ENCODE assay signal across 1 cellular context in the genomic region with DNA sequence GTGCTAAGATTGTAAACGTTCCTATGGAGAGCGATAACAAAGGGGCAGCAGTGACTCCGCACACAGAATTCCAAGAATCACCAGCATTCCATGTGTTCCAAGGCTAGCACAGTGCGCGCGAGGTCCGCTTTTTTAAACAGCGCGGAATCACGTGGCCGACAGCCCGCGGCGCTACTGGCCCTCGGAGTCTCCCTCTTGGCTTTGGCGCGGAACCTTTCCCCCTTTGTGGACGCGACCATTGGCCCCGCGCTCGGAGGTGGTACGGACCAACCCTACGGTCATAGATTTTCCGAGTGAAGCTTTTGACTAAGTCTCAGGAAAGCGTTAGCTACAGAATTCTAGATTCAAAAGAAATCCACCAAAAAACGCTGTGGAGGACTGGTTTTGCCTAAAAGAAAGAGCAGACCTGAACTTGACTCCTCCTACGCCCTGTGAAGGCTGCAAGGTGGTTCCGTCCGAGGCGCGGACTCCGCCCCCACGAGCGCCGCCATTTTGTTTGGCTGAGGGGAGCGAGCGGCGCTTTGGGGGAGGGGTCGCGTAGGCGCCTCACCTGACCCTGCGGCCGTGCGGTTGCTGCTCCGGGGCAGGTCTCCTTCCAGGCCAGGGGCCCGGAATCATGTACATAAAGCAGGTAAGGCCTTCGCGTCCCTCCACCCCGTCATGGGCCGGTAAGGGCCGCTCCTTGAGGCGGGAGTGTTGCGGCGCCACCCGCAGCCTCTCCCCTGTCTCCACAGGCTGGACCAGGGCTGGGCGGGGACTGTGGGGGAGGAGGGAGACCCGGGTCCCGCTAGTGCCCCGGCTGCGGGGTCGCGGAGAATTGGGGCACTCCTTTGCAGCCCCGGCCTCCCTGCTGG.
TF ChIP-seq lines count a peak whose summit lies in the region.

A gene (plus strand): TSS at position 495 of the 854 bp plus-strand sequence. CDS start 122 bp downstream, at position 617.

TF ChIP-seq in WTC11, 78 proteins besides CTCF, POLR2A, EP300 and RAD21 (continued from another document and continues in another):
- TF ChIP-seq, protein P1, sequence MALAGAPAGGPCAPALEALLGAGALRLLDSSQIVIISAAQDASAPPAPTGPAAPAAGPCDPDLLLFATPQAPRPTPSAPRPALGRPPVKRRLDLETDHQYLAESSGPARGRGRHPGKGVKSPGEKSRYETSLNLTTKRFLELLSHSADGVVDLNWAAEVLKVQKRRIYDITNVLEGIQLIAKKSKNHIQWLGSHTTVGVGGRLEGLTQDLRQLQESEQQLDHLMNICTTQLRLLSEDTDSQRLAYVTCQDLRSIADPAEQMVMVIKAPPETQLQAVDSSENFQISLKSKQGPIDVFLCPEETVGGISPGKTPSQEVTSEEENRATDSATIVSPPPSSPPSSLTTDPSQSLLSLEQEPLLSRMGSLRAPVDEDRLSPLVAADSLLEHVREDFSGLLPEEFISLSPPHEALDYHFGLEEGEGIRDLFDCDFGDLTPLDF (CRISPR knock-in tag; IDR thresholded peaks at IDR 0.05), result 0 out of 2 replicates have a peak, but pooled peaks have one; percentile 79
- TF ChIP-seq MXD4 (CRISPR knock-in tag; IDR thresholded peaks at IDR 0.05; ENCODE audit: borderline replicate concordance) (no peak), NR3C1 (CRISPR knock-in tag; conservative IDR thresholded peaks at IDR 0.05; ENCODE audit: low read depth) (0 out of 2 replicates have a peak, but pooled peaks have one; percentile 16), NFATC4 (CRISPR knock-in tag; IDR thresholded peaks at IDR 0.05) (no peak), ATF1 (CRISPR knock-in tag; IDR thresholded peaks at IDR 0.05) (no peak), CBFB (CRISPR knock-in tag; IDR thresholded peaks at IDR 0.05; ENCODE audit: low read depth) (peak; percentile 79), ZNF416 (CRISPR knock-in tag; IDR thresholded peaks at IDR 0.05) (no peak), TEAD1 (CRISPR knock-in tag; IDR thresholded peaks at IDR 0.05) (peak; percentile 84; the same call in 1 of the 2 replicates), NR1H2 (CRISPR knock-in tag; IDR thresholded peaks at IDR 0.05) (no peak), TCF7 (CRISPR knock-in tag; IDR thresholded peaks at IDR 0.05; ENCODE audit: low read depth) (peak; percentile 38; the same call in 1 of the 2 replicates), ZNF232 (CRISPR knock-in tag; IDR thresholded peaks at IDR 0.05) (no peak; the same call in 1 of the 2 replicates), ZNF396 (CRISPR knock-in tag; IDR thresholded peaks at IDR 0.05; ENCODE audit: borderline replicate concordance) (no peak), ESRRA (CRISPR knock-in tag; IDR thresholded peaks at IDR 0.05; ENCODE audit: borderline replicate concordance) (no peak), TEAD4 (CRISPR knock-in tag; IDR thresholded peaks at IDR 0.05) (peak; percentile 71), SOX15 (CRISPR knock-in tag; IDR thresholded peaks at IDR 0.05) (no peak), FOXP1 (CRISPR knock-in tag; IDR thresholded peaks at IDR 0.05; ENCODE audit: borderline replicate concordance) (peak; percentile 82), ETV6 (CRISPR knock-in tag; IDR thresholded peaks at IDR 0.05) (0 out of 2 replicates have a peak, but pooled peaks have one; percentile 23), SMAD3 (CRISPR knock-in tag; IDR thresholded peaks at IDR 0.05; ENCODE audit: borderline replicate concordance) (peak; percentile 87; the same call in 1 of the 2 replicates), ZNF138 (CRISPR knock-in tag; conservative IDR thresholded peaks at IDR 0.05) (0 out of 2 replicates have a peak, but pooled peaks have one; percentile 19), MYBL2 (CRISPR knock-in tag; IDR thresholded peaks at IDR 0.05) (peak; percentile 99)
- TF ChIP-seq, protein P2, sequence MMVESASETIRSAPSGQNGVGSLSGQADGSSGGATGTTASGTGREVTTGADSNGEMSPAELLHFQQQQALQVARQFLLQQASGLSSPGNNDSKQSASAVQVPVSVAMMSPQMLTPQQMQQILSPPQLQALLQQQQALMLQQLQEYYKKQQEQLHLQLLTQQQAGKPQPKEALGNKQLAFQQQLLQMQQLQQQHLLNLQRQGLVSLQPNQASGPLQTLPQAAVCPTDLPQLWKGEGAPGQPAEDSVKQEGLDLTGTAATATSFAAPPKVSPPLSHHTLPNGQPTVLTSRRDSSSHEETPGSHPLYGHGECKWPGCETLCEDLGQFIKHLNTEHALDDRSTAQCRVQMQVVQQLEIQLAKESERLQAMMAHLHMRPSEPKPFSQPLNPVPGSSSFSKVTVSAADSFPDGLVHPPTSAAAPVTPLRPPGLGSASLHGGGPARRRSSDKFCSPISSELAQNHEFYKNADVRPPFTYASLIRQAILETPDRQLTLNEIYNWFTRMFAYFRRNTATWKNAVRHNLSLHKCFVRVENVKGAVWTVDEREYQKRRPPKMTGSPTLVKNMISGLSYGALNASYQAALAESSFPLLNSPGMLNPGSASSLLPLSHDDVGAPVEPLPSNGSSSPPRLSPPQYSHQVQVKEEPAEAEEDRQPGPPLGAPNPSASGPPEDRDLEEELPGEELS (CRISPR knock-in tag; IDR thresholded peaks at IDR 0.05), result peak; percentile 57; the same call in 1 of the 2 replicates
- TF ChIP-seq, protein P3, sequence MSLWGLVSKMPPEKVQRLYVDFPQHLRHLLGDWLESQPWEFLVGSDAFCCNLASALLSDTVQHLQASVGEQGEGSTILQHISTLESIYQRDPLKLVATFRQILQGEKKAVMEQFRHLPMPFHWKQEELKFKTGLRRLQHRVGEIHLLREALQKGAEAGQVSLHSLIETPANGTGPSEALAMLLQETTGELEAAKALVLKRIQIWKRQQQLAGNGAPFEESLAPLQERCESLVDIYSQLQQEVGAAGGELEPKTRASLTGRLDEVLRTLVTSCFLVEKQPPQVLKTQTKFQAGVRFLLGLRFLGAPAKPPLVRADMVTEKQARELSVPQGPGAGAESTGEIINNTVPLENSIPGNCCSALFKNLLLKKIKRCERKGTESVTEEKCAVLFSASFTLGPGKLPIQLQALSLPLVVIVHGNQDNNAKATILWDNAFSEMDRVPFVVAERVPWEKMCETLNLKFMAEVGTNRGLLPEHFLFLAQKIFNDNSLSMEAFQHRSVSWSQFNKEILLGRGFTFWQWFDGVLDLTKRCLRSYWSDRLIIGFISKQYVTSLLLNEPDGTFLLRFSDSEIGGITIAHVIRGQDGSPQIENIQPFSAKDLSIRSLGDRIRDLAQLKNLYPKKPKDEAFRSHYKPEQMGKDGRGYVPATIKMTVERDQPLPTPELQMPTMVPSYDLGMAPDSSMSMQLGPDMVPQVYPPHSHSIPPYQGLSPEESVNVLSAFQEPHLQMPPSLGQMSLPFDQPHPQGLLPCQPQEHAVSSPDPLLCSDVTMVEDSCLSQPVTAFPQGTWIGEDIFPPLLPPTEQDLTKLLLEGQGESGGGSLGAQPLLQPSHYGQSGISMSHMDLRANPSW (CRISPR knock-in tag; conservative IDR thresholded peaks at IDR 0.05; ENCODE audit: low read depth), result no peak
- TF ChIP-seq, protein P4, sequence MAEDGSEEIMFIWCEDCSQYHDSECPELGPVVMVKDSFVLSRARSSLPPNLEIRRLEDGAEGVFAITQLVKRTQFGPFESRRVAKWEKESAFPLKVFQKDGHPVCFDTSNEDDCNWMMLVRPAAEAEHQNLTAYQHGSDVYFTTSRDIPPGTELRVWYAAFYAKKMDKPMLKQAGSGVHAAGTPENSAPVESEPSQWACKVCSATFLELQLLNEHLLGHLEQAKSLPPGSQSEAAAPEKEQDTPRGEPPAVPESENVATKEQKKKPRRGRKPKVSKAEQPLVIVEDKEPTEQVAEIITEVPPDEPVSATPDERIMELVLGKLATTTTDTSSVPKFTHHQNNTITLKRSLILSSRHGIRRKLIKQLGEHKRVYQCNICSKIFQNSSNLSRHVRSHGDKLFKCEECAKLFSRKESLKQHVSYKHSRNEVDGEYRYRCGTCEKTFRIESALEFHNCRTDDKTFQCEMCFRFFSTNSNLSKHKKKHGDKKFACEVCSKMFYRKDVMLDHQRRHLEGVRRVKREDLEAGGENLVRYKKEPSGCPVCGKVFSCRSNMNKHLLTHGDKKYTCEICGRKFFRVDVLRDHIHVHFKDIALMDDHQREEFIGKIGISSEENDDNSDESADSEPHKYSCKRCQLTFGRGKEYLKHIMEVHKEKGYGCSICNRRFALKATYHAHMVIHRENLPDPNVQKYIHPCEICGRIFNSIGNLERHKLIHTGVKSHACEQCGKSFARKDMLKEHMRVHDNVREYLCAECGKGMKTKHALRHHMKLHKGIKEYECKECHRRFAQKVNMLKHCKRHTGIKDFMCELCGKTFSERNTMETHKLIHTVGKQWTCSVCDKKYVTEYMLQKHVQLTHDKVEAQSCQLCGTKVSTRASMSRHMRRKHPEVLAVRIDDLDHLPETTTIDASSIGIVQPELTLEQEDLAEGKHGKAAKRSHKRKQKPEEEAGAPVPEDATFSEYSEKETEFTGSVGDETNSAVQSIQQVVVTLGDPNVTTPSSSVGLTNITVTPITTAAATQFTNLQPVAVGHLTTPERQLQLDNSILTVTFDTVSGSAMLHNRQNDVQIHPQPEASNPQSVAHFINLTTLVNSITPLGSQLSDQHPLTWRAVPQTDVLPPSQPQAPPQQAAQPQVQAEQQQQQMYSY (CRISPR knock-in tag; IDR thresholded peaks at IDR 0.05), result no peak
- TF ChIP-seq, protein P5, sequence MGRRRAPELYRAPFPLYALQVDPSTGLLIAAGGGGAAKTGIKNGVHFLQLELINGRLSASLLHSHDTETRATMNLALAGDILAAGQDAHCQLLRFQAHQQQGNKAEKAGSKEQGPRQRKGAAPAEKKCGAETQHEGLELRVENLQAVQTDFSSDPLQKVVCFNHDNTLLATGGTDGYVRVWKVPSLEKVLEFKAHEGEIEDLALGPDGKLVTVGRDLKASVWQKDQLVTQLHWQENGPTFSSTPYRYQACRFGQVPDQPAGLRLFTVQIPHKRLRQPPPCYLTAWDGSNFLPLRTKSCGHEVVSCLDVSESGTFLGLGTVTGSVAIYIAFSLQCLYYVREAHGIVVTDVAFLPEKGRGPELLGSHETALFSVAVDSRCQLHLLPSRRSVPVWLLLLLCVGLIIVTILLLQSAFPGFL (CRISPR knock-in tag; IDR thresholded peaks at IDR 0.05; ENCODE audit: borderline replicate concordance), result no peak
- TF ChIP-seq, protein P6, sequence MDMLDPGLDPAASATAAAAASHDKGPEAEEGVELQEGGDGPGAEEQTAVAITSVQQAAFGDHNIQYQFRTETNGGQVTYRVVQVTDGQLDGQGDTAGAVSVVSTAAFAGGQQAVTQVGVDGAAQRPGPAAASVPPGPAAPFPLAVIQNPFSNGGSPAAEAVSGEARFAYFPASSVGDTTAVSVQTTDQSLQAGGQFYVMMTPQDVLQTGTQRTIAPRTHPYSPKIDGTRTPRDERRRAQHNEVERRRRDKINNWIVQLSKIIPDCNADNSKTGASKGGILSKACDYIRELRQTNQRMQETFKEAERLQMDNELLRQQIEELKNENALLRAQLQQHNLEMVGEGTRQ (CRISPR knock-in tag; IDR thresholded peaks at IDR 0.05), result peak; percentile 95
- TF ChIP-seq, protein P7, sequence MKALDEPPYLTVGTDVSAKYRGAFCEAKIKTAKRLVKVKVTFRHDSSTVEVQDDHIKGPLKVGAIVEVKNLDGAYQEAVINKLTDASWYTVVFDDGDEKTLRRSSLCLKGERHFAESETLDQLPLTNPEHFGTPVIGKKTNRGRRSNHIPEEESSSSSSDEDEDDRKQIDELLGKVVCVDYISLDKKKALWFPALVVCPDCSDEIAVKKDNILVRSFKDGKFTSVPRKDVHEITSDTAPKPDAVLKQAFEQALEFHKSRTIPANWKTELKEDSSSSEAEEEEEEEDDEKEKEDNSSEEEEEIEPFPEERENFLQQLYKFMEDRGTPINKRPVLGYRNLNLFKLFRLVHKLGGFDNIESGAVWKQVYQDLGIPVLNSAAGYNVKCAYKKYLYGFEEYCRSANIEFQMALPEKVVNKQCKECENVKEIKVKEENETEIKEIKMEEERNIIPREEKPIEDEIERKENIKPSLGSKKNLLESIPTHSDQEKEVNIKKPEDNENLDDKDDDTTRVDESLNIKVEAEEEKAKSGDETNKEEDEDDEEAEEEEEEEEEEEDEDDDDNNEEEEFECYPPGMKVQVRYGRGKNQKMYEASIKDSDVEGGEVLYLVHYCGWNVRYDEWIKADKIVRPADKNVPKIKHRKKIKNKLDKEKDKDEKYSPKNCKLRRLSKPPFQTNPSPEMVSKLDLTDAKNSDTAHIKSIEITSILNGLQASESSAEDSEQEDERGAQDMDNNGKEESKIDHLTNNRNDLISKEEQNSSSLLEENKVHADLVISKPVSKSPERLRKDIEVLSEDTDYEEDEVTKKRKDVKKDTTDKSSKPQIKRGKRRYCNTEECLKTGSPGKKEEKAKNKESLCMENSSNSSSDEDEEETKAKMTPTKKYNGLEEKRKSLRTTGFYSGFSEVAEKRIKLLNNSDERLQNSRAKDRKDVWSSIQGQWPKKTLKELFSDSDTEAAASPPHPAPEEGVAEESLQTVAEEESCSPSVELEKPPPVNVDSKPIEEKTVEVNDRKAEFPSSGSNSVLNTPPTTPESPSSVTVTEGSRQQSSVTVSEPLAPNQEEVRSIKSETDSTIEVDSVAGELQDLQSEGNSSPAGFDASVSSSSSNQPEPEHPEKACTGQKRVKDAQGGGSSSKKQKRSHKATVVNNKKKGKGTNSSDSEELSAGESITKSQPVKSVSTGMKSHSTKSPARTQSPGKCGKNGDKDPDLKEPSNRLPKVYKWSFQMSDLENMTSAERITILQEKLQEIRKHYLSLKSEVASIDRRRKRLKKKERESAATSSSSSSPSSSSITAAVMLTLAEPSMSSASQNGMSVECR (CRISPR knock-in tag; IDR thresholded peaks at IDR 0.05; ENCODE audit: borderline replicate concordance), result 0 out of 2 replicates have a peak, but pooled peaks have one; percentile 44
- TF ChIP-seq, protein P8, sequence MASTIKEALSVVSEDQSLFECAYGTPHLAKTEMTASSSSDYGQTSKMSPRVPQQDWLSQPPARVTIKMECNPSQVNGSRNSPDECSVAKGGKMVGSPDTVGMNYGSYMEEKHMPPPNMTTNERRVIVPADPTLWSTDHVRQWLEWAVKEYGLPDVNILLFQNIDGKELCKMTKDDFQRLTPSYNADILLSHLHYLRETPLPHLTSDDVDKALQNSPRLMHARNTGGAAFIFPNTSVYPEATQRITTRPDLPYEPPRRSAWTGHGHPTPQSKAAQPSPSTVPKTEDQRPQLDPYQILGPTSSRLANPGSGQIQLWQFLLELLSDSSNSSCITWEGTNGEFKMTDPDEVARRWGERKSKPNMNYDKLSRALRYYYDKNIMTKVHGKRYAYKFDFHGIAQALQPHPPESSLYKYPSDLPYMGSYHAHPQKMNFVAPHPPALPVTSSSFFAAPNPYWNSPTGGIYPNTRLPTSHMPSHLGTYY (CRISPR knock-in tag; IDR thresholded peaks at IDR 0.05), result no peak
- TF ChIP-seq, protein P9, sequence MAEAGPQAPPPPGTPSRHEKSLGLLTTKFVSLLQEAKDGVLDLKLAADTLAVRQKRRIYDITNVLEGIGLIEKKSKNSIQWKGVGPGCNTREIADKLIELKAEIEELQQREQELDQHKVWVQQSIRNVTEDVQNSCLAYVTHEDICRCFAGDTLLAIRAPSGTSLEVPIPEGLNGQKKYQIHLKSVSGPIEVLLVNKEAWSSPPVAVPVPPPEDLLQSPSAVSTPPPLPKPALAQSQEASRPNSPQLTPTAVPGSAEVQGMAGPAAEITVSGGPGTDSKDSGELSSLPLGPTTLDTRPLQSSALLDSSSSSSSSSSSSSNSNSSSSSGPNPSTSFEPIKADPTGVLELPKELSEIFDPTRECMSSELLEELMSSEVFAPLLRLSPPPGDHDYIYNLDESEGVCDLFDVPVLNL (CRISPR knock-in tag; IDR thresholded peaks at IDR 0.05; ENCODE audit: borderline replicate concordance, low read depth), result peak; percentile 85; the same call in 1 of the 2 replicates
- TF ChIP-seq, protein P10, sequence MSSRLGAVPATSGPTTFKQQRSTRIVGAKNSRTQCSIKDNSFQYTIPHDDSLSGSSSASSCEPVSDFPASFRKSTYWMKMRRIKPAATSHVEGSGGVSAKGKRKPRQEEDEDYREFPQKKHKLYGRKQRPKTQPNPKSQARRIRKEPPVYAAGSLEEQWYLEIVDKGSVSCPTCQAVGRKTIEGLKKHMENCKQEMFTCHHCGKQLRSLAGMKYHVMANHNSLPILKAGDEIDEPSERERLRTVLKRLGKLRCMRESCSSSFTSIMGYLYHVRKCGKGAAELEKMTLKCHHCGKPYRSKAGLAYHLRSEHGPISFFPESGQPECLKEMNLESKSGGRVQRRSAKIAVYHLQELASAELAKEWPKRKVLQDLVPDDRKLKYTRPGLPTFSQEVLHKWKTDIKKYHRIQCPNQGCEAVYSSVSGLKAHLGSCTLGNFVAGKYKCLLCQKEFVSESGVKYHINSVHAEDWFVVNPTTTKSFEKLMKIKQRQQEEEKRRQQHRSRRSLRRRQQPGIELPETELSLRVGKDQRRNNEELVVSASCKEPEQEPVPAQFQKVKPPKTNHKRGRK (CRISPR knock-in tag; IDR thresholded peaks at IDR 0.05; ENCODE audit: borderline replicate concordance), result no peak
